1 cellular context compared by ENCODE assay signal in the genomic region with DNA sequence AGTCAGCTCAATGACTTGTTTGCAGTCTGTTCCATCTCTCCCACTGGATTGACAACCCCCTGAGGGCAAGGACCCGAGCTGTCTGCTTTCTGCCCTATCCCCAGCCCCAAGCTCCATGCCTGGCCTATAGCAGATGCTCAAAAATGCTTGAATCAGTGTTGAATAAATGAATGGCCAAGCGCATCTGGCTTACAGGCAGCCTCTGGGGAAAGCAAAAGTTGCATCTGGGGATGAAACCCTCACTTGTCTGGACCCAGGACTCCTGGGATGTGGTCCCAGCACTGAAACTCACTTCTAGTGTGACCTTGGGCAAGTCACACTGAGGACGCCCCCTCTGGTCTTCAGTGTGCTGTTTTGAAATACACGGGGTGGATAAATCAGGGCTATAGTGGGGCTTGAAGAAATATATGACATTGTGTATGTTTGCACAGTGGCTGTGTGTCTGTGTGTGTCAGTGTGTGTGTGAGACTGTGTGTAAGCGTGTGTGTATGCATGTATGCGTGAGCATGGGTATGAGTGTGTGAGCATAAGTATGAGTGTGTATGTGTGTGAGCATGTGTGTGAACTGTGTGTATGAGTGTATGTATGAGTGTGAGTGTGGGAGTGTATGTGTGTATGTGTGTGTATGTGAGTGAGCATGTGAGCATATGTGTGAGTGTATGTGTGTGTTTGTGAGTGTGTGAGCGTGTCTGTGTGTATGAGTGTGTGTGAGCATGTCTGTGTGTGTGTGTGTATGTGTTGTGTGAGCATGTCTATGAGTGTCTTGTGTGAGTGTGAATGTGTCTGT.
TF ChIP-seq lines count a peak whose summit lies in the region.

No MANE protein-coding gene starts in this region.

TF ChIP-seq in WTC11, 78 proteins besides CTCF, POLR2A, EP300 and RAD21 (continued from another document):
- TF ChIP-seq EMX1 (CRISPR knock-in tag; IDR thresholded peaks at IDR 0.05): no peak
